ENCODE assay signal across 16 cellular contexts in genomic region chr3:194279701-194280360, GRCh38.
"Had no signal": no experiment of that assay in that cellular context is flagged by ENCODE, and none has a peak within 500 bp of the region (broad histone marks: within the 10 kb centered on the region; RNA-seq: fewer than 3 reads in every experiment).

No MANE protein-coding gene starts in this region.

- H2AFZ ChIP-seq: hepatocyte had no signal

- DNase-seq: activated CD4-positive, alpha-beta T cell treated with anti-CD3 and anti-CD28 coated beads, Interleukin-2, amount 10 ng/mL, durations not matched to agents 7 days and 5 days; activated CD4-positive, CD25-positive, alpha-beta regulatory T cell; activated gamma-delta T cell treated with Interleukin-2 at 50 U/mL for 16 hours; activated naive CD8-positive, alpha-beta T cell treated with anti-CD3 and anti-CD28 coated beads, Interleukin-2, amount 10 ng/mL, durations not matched to agents 7 days and 5 days; activated T-cell treated with anti-CD3 and anti-CD28 coated beads, Interleukin-2, amount 50 U/mL, for 4 hours; colonic mucosa; effector memory CD4-positive, alpha-beta T cell; SJCRH30; spleen; stimulated activated CD4-positive, alpha-beta T cell treated with anti-CD3 and anti-CD28 coated beads, Interleukin-2, amount 100 ng/mL, for 24 hours; stimulated activated naive B cell treated with anti-CD40 and anti-IgM and Interleukin-4, amounts not matched to agents 10 μg/mL and 1 μg/mL and 100 μg/mL, for 72 hours had no signal

- H3K4me1 ChIP-seq: colonic mucosa had no signal

- H3K27ac ChIP-seq: colonic mucosa, epithelial cell of prostate, hepatocyte, SJCRH30, spleen had no signal

- H3K4me2 ChIP-seq: hepatocyte had no signal

- H3K27me3 ChIP-seq: ascending aorta, colonic mucosa, hepatocyte, SJCRH30, spleen had no signal

- H3K9me3 ChIP-seq: ascending aorta, colonic mucosa, SJCRH30, spleen had no signal

- H3K36me3 ChIP-seq: ascending aorta, colonic mucosa, SJCRH30, spleen had no signal

- H3K36me3 Mint-ChIP-seq: activated naive CD8-positive, alpha-beta T cell treated with anti-CD3 and anti-CD28 coated beads, Interleukin-2, amount 10 ng/mL, durations not matched to agents 7 days and 5 days; memory B cell; stimulated activated naive B cell treated with anti-CD40 and anti-IgM and Interleukin-4, amounts not matched to agents 10 μg/mL and 1 μg/mL and 100 μg/mL, for 72 hours had no signal

- H3K4me3 Mint-ChIP-seq: activated CD4-positive, alpha-beta T cell treated with anti-CD3 and anti-CD28 coated beads, Interleukin-2, amount 10 ng/mL, durations not matched to agents 7 days and 5 days; activated naive CD8-positive, alpha-beta T cell treated with anti-CD3 and anti-CD28 coated beads, Interleukin-2, amount 10 ng/mL, durations not matched to agents 7 days and 5 days; activated T-cell treated with anti-CD3 and anti-CD28 coated beads, Interleukin-2, amount 50 U/mL, for 4 hours; memory B cell; neural crest cell; stimulated activated naive B cell treated with anti-CD40 and anti-IgM and Interleukin-4, amounts not matched to agents 10 μg/mL and 1 μg/mL and 100 μg/mL, for 72 hours had no signal

- H3K27ac Mint-ChIP-seq: activated CD4-positive, alpha-beta T cell treated with anti-CD3 and anti-CD28 coated beads, Interleukin-2, amount 10 ng/mL, durations not matched to agents 7 days and 5 days; activated naive CD8-positive, alpha-beta T cell treated with anti-CD3 and anti-CD28 coated beads, Interleukin-2, amount 10 ng/mL, durations not matched to agents 7 days and 5 days; memory B cell; stimulated activated naive B cell treated with anti-CD40 and anti-IgM and Interleukin-4, amounts not matched to agents 10 μg/mL and 1 μg/mL and 100 μg/mL, for 72 hours had no signal

- H3K9me3 Mint-ChIP-seq: activated CD4-positive, alpha-beta T cell treated with anti-CD3 and anti-CD28 coated beads, Interleukin-2, amount 10 ng/mL, durations not matched to agents 7 days and 5 days; activated naive CD8-positive, alpha-beta T cell treated with anti-CD3 and anti-CD28 coated beads, Interleukin-2, amount 10 ng/mL, durations not matched to agents 7 days and 5 days; activated T-cell treated with anti-CD3 and anti-CD28 coated beads, Interleukin-2, amount 50 U/mL, for 4 hours; memory B cell; neural crest cell; stimulated activated naive B cell treated with anti-CD40 and anti-IgM and Interleukin-4, amounts not matched to agents 10 μg/mL and 1 μg/mL and 100 μg/mL, for 72 hours had no signal

- H3K4me3 ChIP-seq: ascending aorta, colonic mucosa, hepatocyte, SJCRH30, spleen had no signal

- ATAC-seq: activated T-cell treated with anti-CD3 and anti-CD28 coated beads, Interleukin-2, amount 50 U/mL, for 4 hours; stimulated activated naive B cell treated with anti-CD40 and anti-IgM and Interleukin-4, amounts not matched to agents 10 μg/mL and 1 μg/mL and 100 μg/mL, for 72 hours had no signal
